ENCODE assay signal across 1 cellular context in genomic region chr4:106343865-106344264, GRCh38.
TF ChIP-seq lines count a peak whose summit lies in the region.

No MANE protein-coding gene starts in this region.

TF ChIP-seq in HepG2, 621 proteins besides CTCF, POLR2A, EP300 and RAD21:
- TF ChIP-seq ZSCAN20 (CRISPR knock-in tag; IDR thresholded peaks at IDR 0.05; ENCODE audit: borderline replicate concordance): no peak
- TF ChIP-seq ZNF550 (CRISPR knock-in tag; IDR thresholded peaks at IDR 0.05; ENCODE audit: borderline replicate concordance): no peak
- TF ChIP-seq ZNF3 (CRISPR knock-in tag; IDR thresholded peaks at IDR 0.05): no peak
- TF ChIP-seq MLX (CRISPR knock-in tag; IDR thresholded peaks at IDR 0.05): no peak
- TF ChIP-seq, protein P1, sequence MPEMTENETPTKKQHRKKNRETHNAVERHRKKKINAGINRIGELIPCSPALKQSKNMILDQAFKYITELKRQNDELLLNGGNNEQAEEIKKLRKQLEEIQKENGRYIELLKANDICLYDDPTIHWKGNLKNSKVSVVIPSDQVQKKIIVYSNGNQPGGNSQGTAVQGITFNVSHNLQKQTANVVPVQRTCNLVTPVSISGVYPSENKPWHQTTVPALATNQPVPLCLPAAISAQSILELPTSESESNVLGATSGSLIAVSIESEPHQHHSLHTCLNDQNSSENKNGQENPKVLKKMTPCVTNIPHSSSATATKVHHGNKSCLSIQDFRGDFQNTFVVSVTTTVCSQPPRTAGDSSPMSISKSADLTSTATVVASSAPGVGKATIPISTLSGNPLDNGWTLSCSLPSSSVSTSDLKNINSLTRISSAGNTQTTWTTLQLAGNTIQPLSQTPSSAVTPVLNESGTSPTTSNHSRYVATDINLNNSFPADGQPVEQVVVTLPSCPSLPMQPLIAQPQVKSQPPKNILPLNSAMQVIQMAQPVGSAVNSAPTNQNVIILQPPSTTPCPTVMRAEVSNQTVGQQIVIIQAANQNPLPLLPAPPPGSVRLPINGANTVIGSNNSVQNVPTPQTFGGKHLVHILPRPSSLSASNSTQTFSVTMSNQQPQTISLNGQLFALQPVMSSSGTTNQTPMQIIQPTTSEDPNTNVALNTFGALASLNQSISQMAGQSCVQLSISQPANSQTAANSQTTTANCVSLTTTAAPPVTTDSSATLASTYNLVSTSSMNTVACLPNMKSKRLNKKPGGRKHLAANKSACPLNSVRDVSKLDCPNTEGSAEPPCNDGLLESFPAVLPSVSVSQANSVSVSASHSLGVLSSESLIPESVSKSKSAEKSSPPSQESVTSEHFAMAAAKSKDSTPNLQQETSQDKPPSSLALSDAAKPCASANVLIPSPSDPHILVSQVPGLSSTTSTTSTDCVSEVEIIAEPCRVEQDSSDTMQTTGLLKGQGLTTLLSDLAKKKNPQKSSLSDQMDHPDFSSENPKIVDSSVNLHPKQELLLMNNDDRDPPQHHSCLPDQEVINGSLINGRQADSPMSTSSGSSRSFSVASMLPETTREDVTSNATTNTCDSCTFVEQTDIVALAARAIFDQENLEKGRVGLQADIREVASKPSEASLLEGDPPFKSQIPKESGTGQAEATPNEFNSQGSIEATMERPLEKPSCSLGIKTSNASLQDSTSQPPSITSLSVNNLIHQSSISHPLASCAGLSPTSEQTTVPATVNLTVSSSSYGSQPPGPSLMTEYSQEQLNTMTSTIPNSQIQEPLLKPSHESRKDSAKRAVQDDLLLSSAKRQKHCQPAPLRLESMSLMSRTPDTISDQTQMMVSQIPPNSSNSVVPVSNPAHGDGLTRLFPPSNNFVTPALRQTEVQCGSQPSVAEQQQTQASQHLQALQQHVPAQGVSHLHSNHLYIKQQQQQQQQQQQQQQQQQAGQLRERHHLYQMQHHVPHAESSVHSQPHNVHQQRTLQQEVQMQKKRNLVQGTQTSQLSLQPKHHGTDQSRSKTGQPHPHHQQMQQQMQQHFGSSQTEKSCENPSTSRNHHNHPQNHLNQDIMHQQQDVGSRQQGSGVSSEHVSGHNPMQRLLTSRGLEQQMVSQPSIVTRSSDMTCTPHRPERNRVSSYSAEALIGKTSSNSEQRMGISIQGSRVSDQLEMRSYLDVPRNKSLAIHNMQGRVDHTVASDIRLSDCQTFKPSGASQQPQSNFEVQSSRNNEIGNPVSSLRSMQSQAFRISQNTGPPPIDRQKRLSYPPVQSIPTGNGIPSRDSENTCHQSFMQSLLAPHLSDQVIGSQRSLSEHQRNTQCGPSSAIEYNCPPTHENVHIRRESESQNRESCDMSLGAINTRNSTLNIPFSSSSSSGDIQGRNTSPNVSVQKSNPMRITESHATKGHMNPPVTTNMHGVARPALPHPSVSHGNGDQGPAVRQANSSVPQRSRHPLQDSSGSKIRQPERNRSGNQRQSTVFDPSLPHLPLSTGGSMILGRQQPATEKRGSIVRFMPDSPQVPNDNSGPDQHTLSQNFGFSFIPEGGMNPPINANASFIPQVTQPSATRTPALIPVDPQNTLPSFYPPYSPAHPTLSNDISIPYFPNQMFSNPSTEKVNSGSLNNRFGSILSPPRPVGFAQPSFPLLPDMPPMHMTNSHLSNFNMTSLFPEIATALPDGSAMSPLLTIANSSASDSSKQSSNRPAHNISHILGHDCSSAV (CRISPR knock-in tag; IDR thresholded peaks at IDR 0.05; ENCODE audit: borderline replicate concordance): no peak
- no peak for TF ChIP-seq ELK4 (CRISPR knock-in tag; IDR thresholded peaks at IDR 0.05; ENCODE audit: borderline replicate concordance)
- TF ChIP-seq YY1 (IDR thresholded peaks at IDR 0.05; ENCODE audit: insufficient read depth, insufficient replicate concordance, low read depth, low read length): no peak
- no peak for TF ChIP-seq NCOR1 (IDR thresholded peaks at IDR 0.05; ENCODE audit: borderline replicate concordance, low read length)
- TF ChIP-seq MYC (CRISPR knock-in tag; IDR thresholded peaks at IDR 0.05; ENCODE audit: borderline replicate concordance): no peak
